ENCODE assay signal across 15 cellular contexts in genomic region chr19:45334881-45335280, GRCh38. TPM values are rescaled to one million over a fixed set of nuclear protein-coding genes. Genes with fewer than 3 reads are reported as not detected.
"Had no signal": no experiment of that assay in that cellular context is flagged by ENCODE, and none has a peak within 500 bp of the region (broad histone marks: within the 10 kb centered on the region; RNA-seq: fewer than 3 reads in every experiment).

No MANE protein-coding gene starts in this region.

RNA-seq across cellular contexts. Expression of gene KLC3, which starts 5.7 kb away (rescaled TPM):
- total RNA-seq: naive thymus-derived CD8-positive, alpha-beta T cell; natural killer cell; natural killer cell treated with Interleukin-12 subunit alpha and Interleukin-12 subunit beta and Interleukin-15 and Interleukin-18, amount 100 ng/mL, for 72 hours; neural crest cell; osteocyte; right cardiac atrium; sciatic nerve; sigmoid colon had no signal
- polyA plus RNA-seq: naive thymus-derived CD8-positive, alpha-beta T cell; neural cell; small intestine had no signal

RNA-seq across cellular contexts. Expression of gene CKM, which starts 12.2 kb away (rescaled TPM):
- total RNA-seq: naive thymus-derived CD8-positive, alpha-beta T cell; natural killer cell; neural crest cell; omental fat pad; osteocyte; progenitor cell of endocrine pancreas; pulmonary artery endothelial cell; renal cortical epithelial cell; sciatic nerve; smooth muscle cell had no signal
- polyA plus RNA-seq: naive thymus-derived CD8-positive, alpha-beta T cell; smooth muscle cell had no signal
